ENCODE assay signal across 8 cellular contexts in the genomic region with DNA sequence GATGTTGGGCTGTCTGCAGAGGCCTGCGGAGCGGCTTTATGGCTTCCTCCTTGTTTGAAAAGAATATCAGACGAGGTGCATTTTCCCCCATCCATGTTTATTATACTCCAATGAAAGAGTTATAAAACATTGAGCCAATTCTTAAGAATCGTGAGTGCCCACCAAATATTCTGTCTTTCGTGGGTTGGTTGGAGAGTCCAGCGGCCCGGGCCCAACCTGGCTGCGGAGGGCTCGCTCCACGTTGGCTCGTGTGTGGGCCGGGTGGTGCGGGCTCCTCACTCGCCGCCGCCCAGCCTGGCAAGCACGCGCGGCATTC. TPM values are rescaled to one million over a fixed set of nuclear protein-coding genes. Genes with fewer than 3 reads are reported as not detected.
DNase-seq lines count a peak whose midpoint lies in the region; ATAC-seq and TF ChIP-seq lines count a peak whose summit lies in the region.

No MANE protein-coding gene starts in this region.

- TF ChIP-seq CTCF in mammary epithelial cell (conservative IDR thresholded peaks at IDR 0.05 in 1 of 2, IDR thresholded peaks at IDR 0.05 in 1 of 2; ENCODE audit: extremely low read depth in 1 of 2, insufficient read depth in 1 of 2, low read depth in 1 of 2, low read length in 2 of 2) = no peak
- no peak for TF ChIP-seq CTCF in type B pancreatic cell (conservative IDR thresholded peaks at IDR 0.05)
- no peak for TF ChIP-seq CTCF in GM10266 (IDR thresholded peaks at IDR 0.05; ENCODE audit: control insufficient read depth, insufficient read depth, low read depth, missing control alignments)

- no peak overlapping the region for H3K14ac ChIP-seq in mesenchymal stem cell (ENCODE audit: low read length in 2 of 2)

- WGBS in mammary epithelial cell (ENCODE audit: low coverage, missing lambda C conversion rate) = 82% methylated on average over 16 of the region's 19 CpGs
- 70% methylated on average over 18 of the region's 19 CpGs for WGBS in mesenchymal stem cell

- H3K27ac Mint-ChIP-seq in activated naive CD4-positive, alpha-beta T cell treated with anti-CD3 and anti-CD28 coated beads for 36 hours = no peak overlapping the region
- H3K27ac Mint-ChIP-seq in activated naive CD4-positive, alpha-beta T cell treated with anti-CD3 and anti-CD28 coated beads, Interleukin-2, amount 50 U/mL, for 72 hours = no peak overlapping the region
- no peak overlapping the region for H3K27ac Mint-ChIP-seq in type B pancreatic cell

- H3K4me3 ChIP-seq in mammary epithelial cell (replicated peaks in 1 of 3; ENCODE audit: insufficient read depth in 1 of 3, low read depth in 2 of 3, low read length in 3 of 3) (peak overlapping the region; percentile 56 to 60 (median 58)), mesenchymal stem cell (ENCODE audit: insufficient read depth in 1 of 2, low read depth in 1 of 2, low read length in 2 of 2) (peak overlapping the region in 1 of 2 experiments; percentile 79)

- H3K9me3 Mint-ChIP-seq in activated naive CD4-positive, alpha-beta T cell treated with anti-CD3 and anti-CD28 coated beads for 36 hours = no peaks in the 10 kb centered on the region
- no peaks in the 10 kb centered on the region for H3K9me3 Mint-ChIP-seq in activated naive CD4-positive, alpha-beta T cell treated with anti-CD3 and anti-CD28 coated beads, Interleukin-2, amount 50 U/mL, for 72 hours
- no peaks in the 10 kb centered on the region for H3K9me3 Mint-ChIP-seq in type B pancreatic cell

- peaks cover 5% of the 10 kb centered on the region for H3K36me3 Mint-ChIP-seq in activated naive CD4-positive, alpha-beta T cell treated with anti-CD3 and anti-CD28 coated beads for 36 hours (ENCODE audit: low read depth)
- no peaks in the 10 kb centered on the region for H3K36me3 Mint-ChIP-seq in activated naive CD4-positive, alpha-beta T cell treated with anti-CD3 and anti-CD28 coated beads, Interleukin-2, amount 50 U/mL, for 72 hours
- H3K36me3 Mint-ChIP-seq in type B pancreatic cell = peaks cover 3% of the 10 kb centered on the region

- H3K27me3 ChIP-seq in mammary epithelial cell (ENCODE audit: insufficient read depth, low read length) = no peaks in the 10 kb centered on the region
- H3K27me3 ChIP-seq in mesenchymal stem cell (ENCODE audit: control insufficient read depth in 1 of 2, insufficient read depth in 1 of 2, low read length in 2 of 2) = peaks cover 0 to 8% of the 10 kb centered on the region in 2 experiments

- no peak overlapping the region for H2AK5ac ChIP-seq in mesenchymal stem cell (ENCODE audit: low read length, severe bottlenecking)

- H3K9me3 ChIP-seq in mammary epithelial cell (replicated peaks; ENCODE audit: insufficient read depth, low read length) (no peaks in the 10 kb centered on the region), mesenchymal stem cell (ENCODE audit: control insufficient read depth, low read length) (no peaks in the 10 kb centered on the region)

- CTCF ChIA-PET in activated naive CD4-positive, alpha-beta T cell treated with anti-CD3 and anti-CD28 coated beads for 36 hours (lab: Charles Lee) = no interaction called here
- CTCF ChIA-PET in mammary epithelial cell (lab: Charles Lee; ENCODE audit: low non-redundant PET) = no interaction called here

- H3K9ac ChIP-seq in mammary epithelial cell (ENCODE audit: insufficient read depth, low read length) (no peak overlapping the region), mesenchymal stem cell (ENCODE audit: low read length) (peak overlapping the region; percentile 77)

- no peaks in the 10 kb centered on the region for H3K36me3 ChIP-seq in mammary epithelial cell (ENCODE audit: insufficient read depth, low read length)
- H3K36me3 ChIP-seq in mesenchymal stem cell (ENCODE audit: control insufficient read depth in 1 of 2, insufficient read depth in 2 of 2, low read depth in 1 of 2, low read length in 2 of 2) = peaks cover 4 to 21% of the 10 kb centered on the region in 2 experiments

- no peak overlapping the region for H3K23ac ChIP-seq in mesenchymal stem cell (ENCODE audit: low read length in 2 of 2)

- intact Hi-C loops in activated naive CD4-positive, alpha-beta T cell treated with anti-CD3 and anti-CD28 coated beads for 36 hours (cut with micrococcal nuclease) = loop anchor here (2.0 to 10.0 kb wide), 8 partner anchors 87 to 1555 kb away; a partner anchor contains a TSS
- intact Hi-C loops in mammary epithelial cell (cut with micrococcal nuclease) = no loop called here

- H3K79me1 ChIP-seq in mesenchymal stem cell (replicated peaks; ENCODE audit: low read length, poor library complexity, severe bottlenecking) = peaks cover 30% of the 10 kb centered on the region

- no peak overlapping the region for H3K27ac ChIP-seq in mammary epithelial cell (ENCODE audit: insufficient read depth, low read depth, low read length)
- no peak overlapping the region for H3K27ac ChIP-seq in mesenchymal stem cell (ENCODE audit: low read length, poor library complexity, severe bottlenecking)

- dilution Hi-C loops in mammary epithelial cell (cut with HindIII; ENCODE audit: low sequenced_read_pairs) = no loop called here

- no TSS peak for BruUV-seq in mammary epithelial cell (replicated peaks; lab: Mats Ljungman, UMichigan)

- H3K79me2 ChIP-seq in mammary epithelial cell (ENCODE audit: insufficient read depth, low read length) = peaks cover 37% of the 10 kb centered on the region

- peak overlapping the region; percentile 42 for H3K4me3 Mint-ChIP-seq in activated naive CD4-positive, alpha-beta T cell treated with anti-CD3 and anti-CD28 coated beads for 36 hours
- H3K4me3 Mint-ChIP-seq in type B pancreatic cell = peak overlapping the region; percentile 77

- no peak overlapping the region for H2BK5ac ChIP-seq in mesenchymal stem cell (ENCODE audit: low read depth, low read length, poor library complexity, severe bottlenecking)

- H2AFZ ChIP-seq in mammary epithelial cell (ENCODE audit: low read depth, low read length) = peak overlapping the region; percentile 97
- H2AFZ ChIP-seq in mesenchymal stem cell (ENCODE audit: low read depth, low read length) = no peak overlapping the region

- peaks cover 25% of the 10 kb centered on the region for H3K4me1 ChIP-seq in mammary epithelial cell (ENCODE audit: insufficient read depth, low read length)
- peaks cover 48% of the 10 kb centered on the region for H3K4me1 ChIP-seq in mesenchymal stem cell (ENCODE audit: control insufficient read depth, insufficient read depth, low read depth, low read length)

- no peaks in the 10 kb centered on the region for H4K20me1 ChIP-seq in mammary epithelial cell (ENCODE audit: insufficient read depth, low read length)

- H3K27me3 Mint-ChIP-seq in activated naive CD4-positive, alpha-beta T cell treated with anti-CD3 and anti-CD28 coated beads for 36 hours (ENCODE audit: low read depth) = no peaks in the 10 kb centered on the region
- peaks cover 4% of the 10 kb centered on the region for H3K27me3 Mint-ChIP-seq in type B pancreatic cell

- peak overlapping the region; percentile 88 for H4K91ac ChIP-seq in mesenchymal stem cell (ENCODE audit: low read length)

- H2BK12ac ChIP-seq in mesenchymal stem cell (ENCODE audit: low read length in 2 of 2) = peak overlapping the region in 1 of 2 experiments; percentile 99

- H2BK15ac ChIP-seq in mesenchymal stem cell (ENCODE audit: low read depth, poor library complexity, severe bottlenecking) = peak overlapping the region; percentile 99

- peaks cover 30% of the 10 kb centered on the region for H3K4me1 Mint-ChIP-seq in activated naive CD4-positive, alpha-beta T cell treated with anti-CD3 and anti-CD28 coated beads for 36 hours (ENCODE audit: low read depth)
- H3K4me1 Mint-ChIP-seq in type B pancreatic cell (ENCODE audit: unreplicated experiment) = peaks cover 31% of the 10 kb centered on the region

- no peak overlapping the region for H2BK120ac ChIP-seq in mesenchymal stem cell (ENCODE audit: low read depth, low read length)

- ATAC-seq in activated naive CD4-positive, alpha-beta T cell treated with anti-CD3 and anti-CD28 coated beads, Interleukin-2, amount 50 U/mL, for 72 hours = no peak
- ATAC-seq in esophagus mucosa = no peak

- H4K8ac ChIP-seq in mesenchymal stem cell (ENCODE audit: low read length) = peak overlapping the region; percentile 7

- no peak for DNase-seq in activated naive CD4-positive, alpha-beta T cell treated with anti-CD3 and anti-CD28 coated beads for 36 hours
- DNase-seq in activated naive CD4-positive, alpha-beta T cell treated with anti-CD3 and anti-CD28 coated beads, Interleukin-2, amount 50 U/mL, for 72 hours (ENCODE audit: low spot score in 2 of 2) = no peak
- no peak for DNase-seq in mammary epithelial cell
- DNase-seq in mesenchymal stem cell = no peak
- DNase-seq in type B pancreatic cell (ENCODE audit: extremely low spot score, unreplicated experiment) = no peak
- DNase-seq in GM10266 (ENCODE audit: extremely low spot score) = no peak
- no peak for DNase-seq in central memory CD4-positive, alpha-beta T cell

- peak overlapping the region; percentile 1 to 96 for H3K18ac ChIP-seq in mesenchymal stem cell (ENCODE audit: low read depth in 1 of 2, low read length in 2 of 2)

- in situ Hi-C loops in mammary epithelial cell (cut with MboI; ENCODE audit: low sequenced_read_pairs in 2 of 2) = loop anchor here in 1 of 2 donors (25.0 kb wide), 2 partner anchors 132 to 418 kb away; no protein-coding TSS in a partner anchor

- H3K4ac ChIP-seq in mesenchymal stem cell (ENCODE audit: low read depth in 1 of 2, low read length in 2 of 2) = no peak overlapping the region

- H3K4me2 ChIP-seq in mammary epithelial cell (ENCODE audit: insufficient read depth, low read depth, low read length) (peak overlapping the region; percentile 98), mesenchymal stem cell (ENCODE audit: low read length, poor library complexity, severe bottlenecking) (peak overlapping the region; percentile 96)

RNA-seq across cellular contexts. Expression of a gene that starts 0.7 kb away (rescaled TPM):
- 1 to 10 TPM; 8.1 to 8.2 TPM for total RNA-seq in activated naive CD4-positive, alpha-beta T cell treated with anti-CD3 and anti-CD28 coated beads for 36 hours
- 10 to 100 TPM in 1 of 2 donors, 1 to 10 TPM in 1; 2.9 to 14.5 TPM for total RNA-seq in activated naive CD4-positive, alpha-beta T cell treated with anti-CD3 and anti-CD28 coated beads, Interleukin-2, amount 50 U/mL, for 72 hours
- total RNA-seq in mammary epithelial cell (10 to 100 TPM; 22.7 to 61.0 TPM), type B pancreatic cell (ENCODE audit: low replicate concordance) (64.9 and 75.2 TPM in 2 replicates), esophagus mucosa (30.8 TPM)
- 13.2 TPM for polyA plus RNA-seq in mammary epithelial cell
- 11.2 TPM for polyA minus RNA-seq in mammary epithelial cell
- 37.7 TPM for polyA plus RNA-seq in mesenchymal stem cell (2013, experiment 1 of 2)
- 37.3 TPM for polyA plus RNA-seq in mesenchymal stem cell (2013, experiment 2 of 2)
